Comparison of ENCODE assay signal across 8 cellular contexts in the genomic region with DNA sequence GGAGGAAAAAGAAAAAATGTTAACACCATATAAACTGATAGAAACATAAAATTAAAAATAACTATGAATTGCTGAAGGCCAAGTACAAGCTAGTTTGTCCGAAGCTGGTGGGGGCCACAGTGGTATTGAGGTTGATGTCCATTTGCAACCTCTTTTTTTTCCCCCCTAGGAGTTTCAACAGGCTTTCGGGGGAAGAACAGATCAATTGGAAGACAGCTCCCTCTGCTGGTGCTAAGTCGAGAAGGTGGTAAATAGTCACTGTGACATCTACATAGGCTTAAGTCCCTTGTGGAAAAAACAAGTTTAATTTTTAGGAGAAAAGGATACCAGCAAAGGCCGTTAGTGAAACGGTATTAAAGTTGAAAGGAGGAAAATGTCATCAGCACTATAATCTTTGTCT.
A peak's percentile ranks its signal among the peaks of the same experiment; 100 is the strongest.
DNase-seq lines count a peak whose midpoint lies in the region; ATAC-seq, FAIRE-seq and TF ChIP-seq lines count a peak whose summit lies in the region.

No MANE protein-coding gene starts in this region.

- H3K36me3 ChIP-seq in BJ (ENCODE audit: control insufficient read depth, insufficient read depth, low read length) = no peaks in the 10 kb centered on the region

- CTCF ChIA-PET in BJ (lab: Yijun Ruan, JAX) = interaction anchor here (0.8 to 1.2 kb wide), 4 partner anchors 10 to 207 kb away, joined by 3 to 4 read pairs (median 4); no protein-coding TSS in a partner anchor

- no peak for TF ChIP-seq POLR2A in GM12891 (IDR thresholded peaks at IDR 0.05; ENCODE audit: low read depth, low read length)

- ATAC-seq in HG03025 (IDR thresholded peaks at IDR 0.05; ENCODE audit: low FRiP score, unreplicated experiment) = no peak
- ATAC-seq in GM18517 (IDR thresholded peaks at IDR 0.05; ENCODE audit: unreplicated experiment) = no peak

- TF ChIP-seq CTCF in BJ (IDR thresholded peaks at IDR 0.05; ENCODE audit: insufficient read depth, low read depth, low read length) = peak; percentile 45; the same call in 1 of the 2 replicates

- no peak for DNase-seq in BJ (ENCODE audit: low read depth)
- DNase-seq in GM12891 (ENCODE audit: insufficient read length, low spot score) = peak; percentile 0
- DNase-seq in NCI-H1417 (lab: John Stamatoyannopoulos, UW) = peak in 2 of 3 experiments; percentile 25 to 71
- DNase-seq in activated CD4-positive, alpha-beta T cell treated with anti-CD3 and anti-CD28 coated beads for 48 hours = peak; percentile 18
- peak; percentile 18 for DNase-seq in globus pallidus (ENCODE audit: low spot score)
- DNase-seq in stimulated activated CD8-positive, alpha-beta memory T cell treated with anti-CD3 and anti-CD28 coated beads, Interleukin-12 subunit alpha, Interleukin-12 subunit beta, amount 100 ng/mL, for 1 hour (ENCODE audit: low read depth) = peak; percentile 2

- POLR2A ChIA-PET in BJ (lab: Charles Lee) = no interaction called here

- H3K4me3 ChIP-seq in BJ (ENCODE audit: low read depth, low read length) = no peak overlapping the region

- no peak for FAIRE-seq in GM12891 (lab: Jason Lieb, UNC)

- H3K27me3 ChIP-seq in BJ (ENCODE audit: control insufficient read depth, insufficient read depth, low read length) = no peaks in the 10 kb centered on the region

TF ChIP-seq in GM12891, 5 proteins besides CTCF, POLR2A, EP300 and RAD21:
- TF ChIP-seq TAF1 (IDR thresholded peaks at IDR 0.05; ENCODE audit: low read depth, low read length) = no peak
- no peak for TF ChIP-seq PAX5 (IDR thresholded peaks at IDR 0.05; ENCODE audit: insufficient read depth, low read length, severe bottlenecking)
- TF ChIP-seq POU2F2 (IDR thresholded peaks at IDR 0.05; ENCODE audit: low read depth, low read length) = no peak
